ENCODE assay signal across 8 cellular contexts in genomic region chr19:14363203-14364097, GRCh38. TPM values are rescaled to one million over a fixed set of nuclear protein-coding genes. Genes with fewer than 3 reads are reported as not detected.
DNase-seq lines count a peak whose midpoint lies in the region; ATAC-seq and TF ChIP-seq lines count a peak whose summit lies in the region.

No MANE protein-coding gene starts in this region.

- no peaks in the 10 kb centered on the region for H3K9me2 ChIP-seq in GM23338 (ENCODE audit: insufficient read depth)

- intact Hi-C loops in left colon (cut with DNase I, micrococcal nuclease) = no loop called here

- peak; percentile 55 for DNase-seq in AG20443 (ENCODE audit: low spot score)
- DNase-seq in GM23338 (ENCODE audit: low spot score) = peak; percentile 94
- peak in 2 of 3 donors; percentile 36 to 41 for DNase-seq in T-helper 17 cell
- peak; percentile 83 for DNase-seq in chondrocyte (ENCODE audit: low spot score)
- DNase-seq in left colon = peak; percentile 71 to 81
- DNase-seq in stimulated activated CD4-positive, alpha-beta T cell treated with anti-CD3 and anti-CD28 coated beads, Interleukin-4, amount 100 ng/mL, for 48 hours (ENCODE audit: low read depth in 2 of 2) = peak; percentile 53 to 67
- no peak for DNase-seq in NOMO-1 treated with dmso at 0.1 percent for 144 hours (lab: John Stamatoyannopoulos, UW; ENCODE audit: unreplicated experiment)

- H3K36me3 Mint-ChIP-seq in GM23338 (ENCODE audit: low read depth) = peaks cover 3% of the 10 kb centered on the region; the same call in 1 of the 3 replicates
- peaks cover 2% of the 10 kb centered on the region for H3K36me3 Mint-ChIP-seq in T-helper 17 cell (ENCODE audit: low read depth)
- no peaks in the 10 kb centered on the region for H3K36me3 Mint-ChIP-seq in chondrocyte (ENCODE audit: low read depth)

- H3K4me3 ChIP-seq in GM23338 = peak overlapping the region; percentile 68

- H3K27ac Mint-ChIP-seq in GM23338 (peak overlapping the region; percentile 97), T-helper 17 cell (peak overlapping the region; percentile 100), chondrocyte (ENCODE audit: unreplicated experiment) (peak overlapping the region; percentile 81)

- H3K27me3 ChIP-seq in GM23338 (ENCODE audit: insufficient read depth) = no peaks in the 10 kb centered on the region

- H3K27ac ChIP-seq in GM23338 (ENCODE audit: low read depth) = peak overlapping the region; percentile 99

- no peaks in the 10 kb centered on the region for H4K20me1 ChIP-seq in GM23338 (replicated peaks; ENCODE audit: insufficient read depth)

- H3F3A ChIP-seq in GM23338 (replicated peaks; ENCODE audit: low read depth) = peaks cover 12% of the 10 kb centered on the region; the same call in 1 of the 2 replicates

- H3K4me2 ChIP-seq in GM23338 = peak overlapping the region; percentile 83

- H3K27me3 Mint-ChIP-seq in GM23338 (ENCODE audit: insufficient read depth, low read depth, poor library complexity) (peaks cover 18% of the 10 kb centered on the region), T-helper 17 cell (no peaks in the 10 kb centered on the region), chondrocyte (ENCODE audit: low read depth) (no peaks in the 10 kb centered on the region)

- H3K4me1 ChIP-seq in GM23338 (ENCODE audit: insufficient read depth) = no peaks in the 10 kb centered on the region; the same call in 1 of the 2 replicates

- TF ChIP-seq CTCF in GM23338 (conservative IDR thresholded peaks at IDR 0.05; ENCODE audit: low read depth in 2 of 2) = no peak
- TF ChIP-seq CTCF in chondrocyte (IDR thresholded peaks at IDR 0.05) = no peak

- H3K9me3 Mint-ChIP-seq in GM23338 = no peaks in the 10 kb centered on the region; the same call in 2 of the 3 replicates
- no peaks in the 10 kb centered on the region for H3K9me3 Mint-ChIP-seq in chondrocyte (ENCODE audit: low read depth)

- H2AFZ ChIP-seq in GM23338 = peak overlapping the region; percentile 39; the same call in 1 of the 2 replicates

- H3K4me3 Mint-ChIP-seq in GM23338 (peak overlapping the region; percentile 86), T-helper 17 cell (peak overlapping the region; percentile 94), chondrocyte (ENCODE audit: unreplicated experiment) (peak overlapping the region; percentile 61)

- no peaks in the 10 kb centered on the region for H3K9me3 ChIP-seq in T-helper 17 cell (ENCODE audit: control insufficient read depth, low read length, poor library complexity, severe bottlenecking)

- H3K4me1 Mint-ChIP-seq in GM23338 (peaks cover 17% of the 10 kb centered on the region), T-helper 17 cell (peaks cover 31% of the 10 kb centered on the region), chondrocyte (ENCODE audit: low read depth) (peaks cover 27% of the 10 kb centered on the region)

- ATAC-seq in GM23338 (peak; percentile 90), T-helper 17 cell (peak; percentile 27), left colon (peak; percentile 64), GM21786 (IDR thresholded peaks at IDR 0.05; ENCODE audit: unreplicated experiment) (no peak)

- no peaks in the 10 kb centered on the region for H3K79me2 ChIP-seq in GM23338 (replicated peaks; ENCODE audit: insufficient read depth)

- H3K36me3 ChIP-seq in GM23338 (ENCODE audit: insufficient read depth) = no peaks in the 10 kb centered on the region

TF ChIP-seq in GM23338, 12 proteins besides CTCF, POLR2A, EP300 and RAD21 (continues in another document):
- TF ChIP-seq, protein P1, sequence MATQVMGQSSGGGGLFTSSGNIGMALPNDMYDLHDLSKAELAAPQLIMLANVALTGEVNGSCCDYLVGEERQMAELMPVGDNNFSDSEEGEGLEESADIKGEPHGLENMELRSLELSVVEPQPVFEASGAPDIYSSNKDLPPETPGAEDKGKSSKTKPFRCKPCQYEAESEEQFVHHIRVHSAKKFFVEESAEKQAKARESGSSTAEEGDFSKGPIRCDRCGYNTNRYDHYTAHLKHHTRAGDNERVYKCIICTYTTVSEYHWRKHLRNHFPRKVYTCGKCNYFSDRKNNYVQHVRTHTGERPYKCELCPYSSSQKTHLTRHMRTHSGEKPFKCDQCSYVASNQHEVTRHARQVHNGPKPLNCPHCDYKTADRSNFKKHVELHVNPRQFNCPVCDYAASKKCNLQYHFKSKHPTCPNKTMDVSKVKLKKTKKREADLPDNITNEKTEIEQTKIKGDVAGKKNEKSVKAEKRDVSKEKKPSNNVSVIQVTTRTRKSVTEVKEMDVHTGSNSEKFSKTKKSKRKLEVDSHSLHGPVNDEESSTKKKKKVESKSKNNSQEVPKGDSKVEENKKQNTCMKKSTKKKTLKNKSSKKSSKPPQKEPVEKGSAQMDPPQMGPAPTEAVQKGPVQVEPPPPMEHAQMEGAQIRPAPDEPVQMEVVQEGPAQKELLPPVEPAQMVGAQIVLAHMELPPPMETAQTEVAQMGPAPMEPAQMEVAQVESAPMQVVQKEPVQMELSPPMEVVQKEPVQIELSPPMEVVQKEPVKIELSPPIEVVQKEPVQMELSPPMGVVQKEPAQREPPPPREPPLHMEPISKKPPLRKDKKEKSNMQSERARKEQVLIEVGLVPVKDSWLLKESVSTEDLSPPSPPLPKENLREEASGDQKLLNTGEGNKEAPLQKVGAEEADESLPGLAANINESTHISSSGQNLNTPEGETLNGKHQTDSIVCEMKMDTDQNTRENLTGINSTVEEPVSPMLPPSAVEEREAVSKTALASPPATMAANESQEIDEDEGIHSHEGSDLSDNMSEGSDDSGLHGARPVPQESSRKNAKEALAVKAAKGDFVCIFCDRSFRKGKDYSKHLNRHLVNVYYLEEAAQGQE (IDR thresholded peaks at IDR 0.05; ENCODE audit: unreplicated experiment) = no peak
- no peak for TF ChIP-seq NANOG (IDR thresholded peaks at IDR 0.05; ENCODE audit: borderline replicate concordance)
- TF ChIP-seq, protein P2, sequence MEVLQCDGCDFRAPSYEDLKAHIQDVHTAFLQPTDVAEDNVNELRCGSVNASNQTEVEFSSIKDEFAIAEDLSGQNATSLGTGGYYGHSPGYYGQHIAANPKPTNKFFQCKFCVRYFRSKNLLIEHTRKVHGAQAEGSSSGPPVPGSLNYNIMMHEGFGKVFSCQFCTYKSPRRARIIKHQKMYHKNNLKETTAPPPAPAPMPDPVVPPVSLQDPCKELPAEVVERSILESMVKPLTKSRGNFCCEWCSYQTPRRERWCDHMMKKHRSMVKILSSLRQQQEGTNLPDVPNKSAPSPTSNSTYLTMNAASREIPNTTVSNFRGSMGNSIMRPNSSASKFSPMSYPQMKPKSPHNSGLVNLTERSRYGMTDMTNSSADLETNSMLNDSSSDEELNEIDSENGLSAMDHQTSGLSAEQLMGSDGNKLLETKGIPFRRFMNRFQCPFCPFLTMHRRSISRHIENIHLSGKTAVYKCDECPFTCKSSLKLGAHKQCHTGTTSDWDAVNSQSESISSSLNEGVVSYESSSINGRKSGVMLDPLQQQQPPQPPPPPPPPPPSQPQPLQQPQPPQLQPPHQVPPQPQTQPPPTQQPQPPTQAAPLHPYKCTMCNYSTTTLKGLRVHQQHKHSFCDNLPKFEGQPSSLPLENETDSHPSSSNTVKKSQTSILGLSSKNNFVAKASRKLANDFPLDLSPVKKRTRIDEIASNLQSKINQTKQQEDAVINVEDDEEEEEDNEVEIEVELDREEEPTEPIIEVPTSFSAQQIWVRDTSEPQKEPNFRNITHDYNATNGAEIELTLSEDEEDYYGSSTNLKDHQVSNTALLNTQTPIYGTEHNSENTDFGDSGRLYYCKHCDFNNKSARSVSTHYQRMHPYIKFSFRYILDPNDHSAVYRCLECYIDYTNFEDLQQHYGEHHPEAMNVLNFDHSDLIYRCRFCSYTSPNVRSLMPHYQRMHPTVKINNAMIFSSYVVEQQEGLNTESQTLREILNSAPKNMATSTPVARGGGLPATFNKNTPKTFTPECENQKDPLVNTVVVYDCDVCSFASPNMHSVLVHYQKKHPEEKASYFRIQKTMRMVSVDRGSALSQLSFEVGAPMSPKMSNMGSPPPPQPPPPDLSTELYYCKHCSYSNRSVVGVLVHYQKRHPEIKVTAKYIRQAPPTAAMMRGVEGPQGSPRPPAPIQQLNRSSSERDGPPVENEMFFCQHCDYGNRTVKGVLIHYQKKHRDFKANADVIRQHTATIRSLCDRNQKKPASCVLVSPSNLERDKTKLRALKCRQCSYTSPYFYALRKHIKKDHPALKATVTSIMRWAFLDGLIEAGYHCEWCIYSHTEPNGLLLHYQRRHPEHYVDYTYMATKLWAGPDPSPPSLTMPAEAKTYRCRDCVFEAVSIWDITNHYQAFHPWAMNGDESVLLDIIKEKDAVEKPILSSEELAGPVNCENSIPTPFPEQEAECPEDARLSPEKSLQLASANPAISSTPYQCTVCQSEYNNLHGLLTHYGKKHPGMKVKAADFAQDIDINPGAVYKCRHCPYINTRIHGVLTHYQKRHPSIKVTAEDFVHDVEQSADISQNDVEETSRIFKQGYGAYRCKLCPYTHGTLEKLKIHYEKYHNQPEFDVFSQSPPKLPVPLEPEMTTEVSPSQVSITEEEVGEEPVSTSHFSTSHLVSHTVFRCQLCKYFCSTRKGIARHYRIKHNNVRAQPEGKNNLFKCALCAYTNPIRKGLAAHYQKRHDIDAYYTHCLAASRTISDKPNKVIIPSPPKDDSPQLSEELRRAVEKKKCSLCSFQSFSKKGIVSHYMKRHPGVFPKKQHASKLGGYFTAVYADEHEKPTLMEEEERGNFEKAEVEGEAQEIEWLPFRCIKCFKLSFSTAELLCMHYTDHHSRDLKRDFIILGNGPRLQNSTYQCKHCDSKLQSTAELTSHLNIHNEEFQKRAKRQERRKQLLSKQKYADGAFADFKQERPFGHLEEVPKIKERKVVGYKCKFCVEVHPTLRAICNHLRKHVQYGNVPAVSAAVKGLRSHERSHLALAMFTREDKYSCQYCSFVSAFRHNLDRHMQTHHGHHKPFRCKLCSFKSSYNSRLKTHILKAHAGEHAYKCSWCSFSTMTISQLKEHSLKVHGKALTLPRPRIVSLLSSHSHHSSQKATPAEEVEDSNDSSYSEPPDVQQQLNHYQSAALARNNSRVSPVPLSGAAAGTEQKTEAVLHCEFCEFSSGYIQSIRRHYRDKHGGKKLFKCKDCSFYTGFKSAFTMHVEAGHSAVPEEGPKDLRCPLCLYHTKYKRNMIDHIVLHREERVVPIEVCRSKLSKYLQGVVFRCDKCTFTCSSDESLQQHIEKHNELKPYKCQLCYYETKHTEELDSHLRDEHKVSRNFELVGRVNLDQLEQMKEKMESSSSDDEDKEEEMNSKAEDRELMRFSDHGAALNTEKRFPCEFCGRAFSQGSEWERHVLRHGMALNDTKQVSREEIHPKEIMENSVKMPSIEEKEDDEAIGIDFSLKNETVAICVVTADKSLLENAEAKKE (CRISPR knock-in tag; IDR thresholded peaks at IDR 0.05) = no peak
- TF ChIP-seq ZNF114 (CRISPR knock-in tag; IDR thresholded peaks at IDR 0.05) = no peak

RNA-seq across cellular contexts. Expression of gene ADGRE5, which starts 17.8 kb away (rescaled TPM):
- total RNA-seq in GM23338 (2014; rRNA removed; shearing (Covaris generic)) = 1.5 and 5.5 TPM in 2 replicates
- 1.4 and 2.1 TPM in 2 replicates for polyA plus RNA-seq in GM23338 (2016; fragmentation: Nextera tagmentation; extraction: Ambion mirVana)
- total RNA-seq in T-helper 17 cell = 1,000 to 10,000 TPM; 1,097 to 1,799 TPM
- total RNA-seq in chondrocyte = 1.8 to 12.7 TPM (median 10.7 TPM) in 3 replicates
- 100 to 1,000 TPM; 147 to 173 TPM for total RNA-seq in left colon

RNA-seq across cellular contexts. Expression of gene DDX39A, which starts 55.7 kb away (rescaled TPM):
- 156 and 196 TPM in 2 replicates for total RNA-seq in GM23338 (2014; rRNA removed; shearing (Covaris generic))
- 185 and 195 TPM in 2 replicates for polyA plus RNA-seq in GM23338 (2016; fragmentation: Nextera tagmentation; extraction: Ambion mirVana)
- 100 to 1,000 TPM; 276 to 284 TPM for total RNA-seq in T-helper 17 cell
- 51.4 to 58.5 TPM (median 51.8 TPM) in 3 replicates for total RNA-seq in chondrocyte
- total RNA-seq in left colon = 10 to 100 TPM; 55.3 to 85.8 TPM

Comparison
In these comparisons a context has a peak if more than half of its experiments do, and no peak if none do; other contexts are left out.
1. RNA of gene ADGRE5, which starts 17.8 kb away (total RNA-seq): 1,097 to 1,799 TPM in T-helper 17 cell and 147 to 173 TPM in left colon; 1.8 to 12.7 TPM in chondrocyte and 1.5 to 5.5 TPM in GM23338; every median in the first group is over 10 times any median in the second.
2. Peak in every context shown above with its lines, with median percentiles within 50 percentile points of each other: H3K27ac Mint-ChIP-seq and H3K4me3 Mint-ChIP-seq.